In the genomic region with DNA sequence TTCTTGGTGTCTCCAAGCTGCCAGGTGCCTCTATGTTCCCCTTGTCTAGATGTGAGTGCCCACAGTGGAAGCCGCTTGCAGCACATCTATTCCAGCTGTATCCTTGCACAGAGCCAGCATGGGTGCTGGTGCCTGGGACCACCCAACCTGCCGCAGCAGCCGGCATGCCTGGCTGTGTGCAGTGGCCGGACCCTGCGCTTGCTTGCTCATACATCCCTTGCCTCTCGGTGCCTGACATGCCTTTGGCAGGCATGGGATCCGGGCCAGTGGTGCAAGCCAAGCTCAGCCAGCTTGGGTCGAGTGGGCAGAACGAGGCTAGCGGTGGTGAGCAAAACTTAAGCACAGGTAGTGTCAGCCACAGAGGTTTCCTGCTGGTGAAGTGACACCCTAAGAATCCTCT, we compare ENCODE assay signal across 34 cellular contexts.
A peak's percentile ranks its signal among the peaks of the same experiment; 100 is the strongest.
DNase-seq lines count a peak whose midpoint lies in the region; ATAC-seq and TF ChIP-seq lines count a peak whose summit lies in the region.
"Had no signal": no experiment of that assay in that cellular context is flagged by ENCODE, and none has a peak within 500 bp of the region (broad histone marks: within the 10 kb centered on the region; RNA-seq: fewer than 3 reads in every experiment).

No MANE protein-coding gene starts in this region.

- peak overlapping the region; percentile 26 for H2BK120ac ChIP-seq in neuronal stem cell (ENCODE audit: low read depth, low read length)
- H2BK120ac ChIP-seq in trophoblast cell (ENCODE audit: insufficient read depth, low read length, poor library complexity): no peak overlapping the region

- no peaks in the 10 kb centered on the region for H3K36me3 Mint-ChIP-seq in osteocyte (ENCODE audit: unreplicated experiment)
- H3K36me3 Mint-ChIP-seq: CD14-positive monocyte; CD4-positive, alpha-beta memory T cell; CD4-positive, CD25-positive, alpha-beta regulatory T cell; CD8-positive, alpha-beta memory T cell; CD8-positive, alpha-beta T cell had no signal

- H4K8ac ChIP-seq in neuronal stem cell (ENCODE audit: low read depth, low read length): no peak overlapping the region
- no peak overlapping the region for H4K8ac ChIP-seq in trophoblast cell (ENCODE audit: low read depth, low read length)

- peak overlapping the region; percentile 91 for H3K23ac ChIP-seq in neuronal stem cell (ENCODE audit: low read depth, low read length, poor library complexity)
- no peak overlapping the region for H3K23ac ChIP-seq in trophoblast cell (ENCODE audit: low read length)

- H4K91ac ChIP-seq in neuronal stem cell (ENCODE audit: low read depth, low read length, poor library complexity): no peak overlapping the region
- no peak overlapping the region for H4K91ac ChIP-seq in trophoblast cell (ENCODE audit: low read depth, low read length)

- H2BK12ac ChIP-seq in neuronal stem cell (ENCODE audit: low read length) (no peak overlapping the region), trophoblast cell (ENCODE audit: low read length) (no peak overlapping the region)

- no peak overlapping the region for H3K9ac ChIP-seq in neuronal stem cell (ENCODE audit: low read depth, low read length, poor library complexity)
- no peak overlapping the region for H3K9ac ChIP-seq in trophoblast cell (ENCODE audit: low read length)
- H3K9ac ChIP-seq: BLaER1; BLaER1 treated with 17β-estradiol and CSF1 and Interleukin-3, amounts not matched to agents 10 nM and 100 nM had no signal

- H2BK5ac ChIP-seq in neuronal stem cell (ENCODE audit: low read length) (no peak overlapping the region), trophoblast cell (ENCODE audit: low read depth, low read length, poor library complexity) (no peak overlapping the region)

- WGBS in neuronal stem cell (ENCODE audit: extremely low coverage in 2 of 2, insufficient read length in 2 of 2, insufficient replicate concordance in 1 of 2), 2 donors: no CpG with 5 or more reads among the region's 10 CpGs
- no CpG with 5 or more reads among the region's 10 CpGs for WGBS in trophoblast cell (ENCODE audit: extremely low coverage, insufficient coverage, insufficient read length)
- 83 to 97% (median 90%) methylated on average over 9 to 10 of the region's 10 CpGs for WGBS in spleen, 5 donors

- no peaks in the 10 kb centered on the region for H3K9me3 Mint-ChIP-seq in osteocyte (ENCODE audit: unreplicated experiment)
- H3K9me3 Mint-ChIP-seq: CD4-positive, alpha-beta T cell had no signal

- H3K79me2 ChIP-seq in trophoblast cell (ENCODE audit: control insufficient read depth, insufficient read depth, low read length, poor library complexity): no peaks in the 10 kb centered on the region

- H4K12ac ChIP-seq in trophoblast cell (ENCODE audit: low read depth, low read length): no peak overlapping the region

- no peak overlapping the region for H3K27ac Mint-ChIP-seq in osteocyte (ENCODE audit: unreplicated experiment)
- H3K27ac Mint-ChIP-seq: B cell; CD14-positive monocyte; CD4-positive, alpha-beta memory T cell; CD4-positive, alpha-beta T cell; CD4-positive, CD25-positive, alpha-beta regulatory T cell; CD8-positive, alpha-beta memory T cell; CD8-positive, alpha-beta T cell had no signal

- no peaks in the 10 kb centered on the region for H3K4me1 Mint-ChIP-seq in osteocyte (ENCODE audit: unreplicated experiment)
- H3K4me1 Mint-ChIP-seq: B cell; CD14-positive monocyte; CD4-positive, alpha-beta memory T cell; CD4-positive, CD25-positive, alpha-beta regulatory T cell; CD8-positive, alpha-beta memory T cell had no signal

- peaks cover 0 to 5% of the 10 kb centered on the region in 2 donors for H3K9me3 ChIP-seq in neuronal stem cell (replicated peaks in 1 of 2; ENCODE audit: control insufficient read depth in 2 of 2, insufficient read depth in 1 of 2, low read depth in 1 of 2, low read length in 2 of 2)
- H3K9me3 ChIP-seq in trophoblast cell (ENCODE audit: insufficient read depth, low read depth, low read length): peaks cover 6% of the 10 kb centered on the region
- peaks cover 0 to 19% (median 9%) of the 10 kb centered on the region in 8 donors for H3K9me3 ChIP-seq in spleen
- H3K9me3 ChIP-seq: A549, BE2C, Caco-2 had no signal

- no peak overlapping the region for H3K4ac ChIP-seq in neuronal stem cell (ENCODE audit: low read length)
- no peak overlapping the region for H3K4ac ChIP-seq in trophoblast cell (ENCODE audit: low read depth, low read length)

- TF ChIP-seq POLR2A in spleen (IDR thresholded peaks at IDR 0.05): no peak

- no peaks in the 10 kb centered on the region for H3K36me3 ChIP-seq in neuronal stem cell (replicated peaks in 1 of 2; ENCODE audit: control insufficient read depth in 2 of 2, insufficient read depth in 2 of 2, low read length in 2 of 2)
- H3K36me3 ChIP-seq in trophoblast cell (ENCODE audit: control insufficient read depth in 1 of 2, insufficient read depth in 2 of 2, low read length in 2 of 2): no peaks in the 10 kb centered on the region
- H3K36me3 ChIP-seq in spleen: no peaks in the 10 kb centered on the region
- H3K36me3 ChIP-seq: BE2C; BLaER1; BLaER1 treated with 17β-estradiol and CSF1 and Interleukin-3, amounts not matched to agents 10 nM and 100 nM had no signal

- H2BK15ac ChIP-seq in neuronal stem cell (ENCODE audit: low read length): no peak overlapping the region

- peak overlapping the region; percentile 63 for H2AK5ac ChIP-seq in neuronal stem cell (ENCODE audit: low read depth, low read length)
- no peak overlapping the region for H2AK5ac ChIP-seq in trophoblast cell (ENCODE audit: low read length)

- H3K4me3 ChIP-seq in neuronal stem cell (ENCODE audit: low read length in 2 of 2): no peak overlapping the region
- peak overlapping the region; percentile 44 for H3K4me3 ChIP-seq in trophoblast cell (ENCODE audit: low read depth, low read length)
- H3K4me3 ChIP-seq in spleen: no peak overlapping the region
- H3K4me3 ChIP-seq: A549; BLaER1; BLaER1 treated with 17β-estradiol and CSF1 and Interleukin-3, amounts not matched to agents 10 nM and 100 nM had no signal

- H3K27ac ChIP-seq in neuronal stem cell (replicated peaks; ENCODE audit: low read length) (no peak overlapping the region), trophoblast cell (ENCODE audit: low read depth, low read length) (no peak overlapping the region), spleen (no peak overlapping the region)
- H3K27ac ChIP-seq: 22Rv1; A549; BLaER1; BLaER1 treated with 17β-estradiol and CSF1 and Interleukin-3, amounts not matched to agents 10 nM and 100 nM; C4-2B had no signal

- peaks cover 22% of the 10 kb centered on the region for H3K27me3 Mint-ChIP-seq in osteocyte (ENCODE audit: unreplicated experiment)
- H3K27me3 Mint-ChIP-seq: B cell; CD4-positive, alpha-beta memory T cell; CD4-positive, alpha-beta T cell; CD4-positive, CD25-positive, alpha-beta regulatory T cell; CD8-positive, alpha-beta memory T cell had no signal

- H3K4me2 ChIP-seq in neuronal stem cell (ENCODE audit: insufficient read depth, low read length, poor library complexity, severe bottlenecking) (no peak overlapping the region), trophoblast cell (ENCODE audit: low read length) (no peak overlapping the region)
- H3K4me2 ChIP-seq: A549; BLaER1; BLaER1 treated with 17β-estradiol and CSF1 and Interleukin-3, amounts not matched to agents 10 nM and 100 nM had no signal

- DNase-seq in neuronal stem cell (ENCODE audit: low spot score) (no peak), trophoblast cell (no peak), sciatic nerve (ENCODE audit: low spot score) (no peak), spleen (peak; percentile 64), osteocyte (ENCODE audit: extremely low spot score, unreplicated experiment) (no peak), cerebellar cortex (ENCODE audit: low spot score) (no peak)
- DNase-seq: 8988T; ACHN; AML-193; BE2C; C1 segment of cervical spinal cord; Caco-2; Calu3; CD4-positive, alpha-beta memory T cell; CD4-positive, alpha-beta T cell; CD4-positive, CD25-positive, alpha-beta regulatory T cell; CD8-positive, alpha-beta memory T cell; CD8-positive, alpha-beta T cell; COR-L47; DMS 273 treated with DMSO at 0.1 percent for 48 hours; DMS153; DMS79; DMS79 treated with DMSO at 0.1 percent for 48 hours; DND-41; EL had no signal

- no peak overlapping the region for H3K4me3 Mint-ChIP-seq in osteocyte (ENCODE audit: unreplicated experiment)
- H3K4me3 Mint-ChIP-seq: B cell; CD14-positive monocyte; CD4-positive, alpha-beta memory T cell; CD4-positive, alpha-beta T cell; CD4-positive, CD25-positive, alpha-beta regulatory T cell; CD8-positive, alpha-beta memory T cell; CD8-positive, alpha-beta T cell had no signal

- no peaks in the 10 kb centered on the region for H3K27me3 ChIP-seq in neuronal stem cell (ENCODE audit: control insufficient read depth in 3 of 3, insufficient read depth in 3 of 3, low read depth in 1 of 3, low read length in 3 of 3)
- no peaks in the 10 kb centered on the region for H3K27me3 ChIP-seq in trophoblast cell (ENCODE audit: insufficient read depth, low read length)
- no peaks in the 10 kb centered on the region for H3K27me3 ChIP-seq in spleen (replicated peaks in 1 of 7)
- H3K27me3 ChIP-seq: BE2C; BLaER1; BLaER1 treated with 17β-estradiol and CSF1 and Interleukin-3, amounts not matched to agents 10 nM and 100 nM had no signal

- H3K4me1 ChIP-seq in neuronal stem cell (ENCODE audit: control insufficient read depth in 2 of 2, insufficient read depth in 1 of 2, low read depth in 1 of 2, low read length in 2 of 2): no peaks in the 10 kb centered on the region
- no peaks in the 10 kb centered on the region for H3K4me1 ChIP-seq in trophoblast cell (ENCODE audit: control insufficient read depth in 1 of 2, insufficient read depth in 2 of 2, low read length in 2 of 2)
- no peaks in the 10 kb centered on the region for H3K4me1 ChIP-seq in spleen
- H3K4me1 ChIP-seq: A549; BE2C; BLaER1; BLaER1 treated with 17β-estradiol and CSF1 and Interleukin-3, amounts not matched to agents 10 nM and 100 nM; Caco-2 had no signal

- ATAC-seq in sciatic nerve: peak; percentile 10
- no peak for ATAC-seq in HG03442 (IDR thresholded peaks at IDR 0.05; ENCODE audit: unreplicated experiment)
- ATAC-seq in HG02571 (IDR thresholded peaks at IDR 0.05; ENCODE audit: unreplicated experiment): no peak
- ATAC-seq: A549; CD8-positive, alpha-beta T cell had no signal

- H3K14ac ChIP-seq in neuronal stem cell (ENCODE audit: low read length): peak overlapping the region; percentile 98
- no peak overlapping the region for H3K14ac ChIP-seq in trophoblast cell (ENCODE audit: low read length)

- TF ChIP-seq CTCF in spleen (IDR thresholded peaks at IDR 0.05 in 8 of 11, conservative IDR thresholded peaks at IDR 0.05 in 3 of 11): no peak
- TF ChIP-seq CTCF in osteocyte (IDR thresholded peaks at IDR 0.05): no peak

- intact Hi-C loops in sciatic nerve (cut with DNase I): no loop called here
- intact Hi-C loops in spleen (cut with DNase I; ENCODE audit: low total_unique reads): no loop called here

- peak overlapping the region; percentile 83 for H3K18ac ChIP-seq in neuronal stem cell (ENCODE audit: low read length)
- no peak overlapping the region for H3K18ac ChIP-seq in trophoblast cell (ENCODE audit: low read length)

- no peak overlapping the region for H2AFZ ChIP-seq in neuronal stem cell (ENCODE audit: low read length)
- no peak overlapping the region for H2AFZ ChIP-seq in trophoblast cell (ENCODE audit: insufficient read depth, low read length, poor library complexity)

- H3K79me1 ChIP-seq in neuronal stem cell (ENCODE audit: low read depth, low read length): no peaks in the 10 kb centered on the region
- H3K79me1 ChIP-seq in trophoblast cell (ENCODE audit: low read length): no peaks in the 10 kb centered on the region
